Comparison of ENCODE assay signal across 26 cellular contexts in the genomic region with DNA sequence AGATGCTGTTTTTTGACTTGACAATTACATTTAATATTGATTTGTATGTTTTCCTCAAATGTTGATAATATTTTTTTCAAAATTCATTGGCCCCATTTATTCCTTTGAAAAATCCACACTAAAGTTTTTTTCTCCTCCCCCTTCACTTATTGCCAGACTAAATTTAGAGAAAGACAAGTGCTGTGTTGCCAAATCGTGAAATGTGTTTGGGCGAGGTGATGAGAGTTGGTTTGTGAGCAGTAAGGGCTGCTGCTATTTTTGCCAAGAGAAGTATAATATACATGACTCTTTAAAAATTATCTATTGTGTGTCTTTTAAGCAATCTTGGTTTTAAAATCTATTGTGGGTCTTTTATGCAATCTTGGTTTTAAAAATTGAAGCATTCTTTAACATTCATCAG.
"Had no signal": no experiment of that assay in that cellular context is flagged by ENCODE, and none has a peak within 500 bp of the region (broad histone marks: within the 10 kb centered on the region; RNA-seq: fewer than 3 reads in every experiment).

No MANE protein-coding gene starts in this region.

- H3K4me3 ChIP-seq: coronary artery, dorsolateral prefrontal cortex, gastroesophageal sphincter had no signal

- H3K27ac ChIP-seq: brain microvascular endothelial cell, coronary artery, foreskin keratinocyte, gastroesophageal sphincter had no signal

- H3K4me1 ChIP-seq: foreskin keratinocyte, gastroesophageal sphincter had no signal

- ATAC-seq: activated naive CD4-positive, alpha-beta T cell treated with anti-CD3 and anti-CD28 coated beads, Interleukin-2, amount 50 U/mL, for 72 hours; activated T-cell treated with anti-CD3 and anti-CD28 coated beads, Interleukin-2, amount 50 U/mL, for 72 hours; esophagus mucosa; foreskin keratinocyte; gastroesophageal sphincter; T-helper 17 cell; WTC11 had no signal

- H3K9me3 ChIP-seq: gastroesophageal sphincter had no signal

- DNase-seq: activated CD4-positive, alpha-beta memory T cell treated with anti-CD3 and anti-CD28 coated beads, Interleukin-2, amount 10 ng/mL, durations not matched to agents 7 days and 5 days; activated CD4-positive, alpha-beta T cell treated with anti-CD3 and anti-CD28 coated beads for 1 hour; activated CD4-positive, alpha-beta T cell treated with anti-CD3 and anti-CD28 coated beads for 4 hours; activated CD4-positive, alpha-beta T cell treated with anti-CD3 and anti-CD28 coated beads, Interleukin-2, amount 10 ng/mL, durations not matched to agents 7 days and 5 days; activated CD4-positive, alpha-beta T cell treated with anti-CD3 and anti-CD28 coated beads, Interleukin-2, amount 50 U/mL, for 4 hours; activated CD8-positive, alpha-beta memory T cell treated with anti-CD3 and anti-CD28 coated beads, Interleukin-2, amount 50 U/mL, for 48 hours; activated gamma-delta T cell; activated naive CD4-positive, alpha-beta T cell; activated naive CD4-positive, alpha-beta T cell treated with anti-CD3 and anti-CD28 coated beads, Interleukin-2, amount 10 ng/mL, durations not matched to agents 7 days and 5 days; activated naive CD8-positive, alpha-beta T cell treated with anti-CD3 and anti-CD28 coated beads, Interleukin-2, amount 10 ng/mL, durations not matched to agents 7 days and 5 days; activated T-cell treated with anti-CD3 and anti-CD28 coated beads for 4 hours; activated T-cell treated with anti-CD3 and anti-CD28 coated beads, Interleukin-2, amount 50 U/mL, for 24 hours; activated T-cell treated with anti-CD3 and anti-CD28 coated beads, Interleukin-2, amount 50 U/mL, for 72 hours; amniotic stem cell; brain microvascular endothelial cell; dorsolateral prefrontal cortex; effector memory CD4-positive, alpha-beta T cell; endodermal cell; foreskin keratinocyte; T-helper 1 cell; T-helper 17 cell had no signal

- H3K27me3 ChIP-seq: brain microvascular endothelial cell, dorsolateral prefrontal cortex, foreskin keratinocyte, gastroesophageal sphincter had no signal

- H3K36me3 ChIP-seq: brain microvascular endothelial cell, gastroesophageal sphincter had no signal
